In the genomic region with DNA sequence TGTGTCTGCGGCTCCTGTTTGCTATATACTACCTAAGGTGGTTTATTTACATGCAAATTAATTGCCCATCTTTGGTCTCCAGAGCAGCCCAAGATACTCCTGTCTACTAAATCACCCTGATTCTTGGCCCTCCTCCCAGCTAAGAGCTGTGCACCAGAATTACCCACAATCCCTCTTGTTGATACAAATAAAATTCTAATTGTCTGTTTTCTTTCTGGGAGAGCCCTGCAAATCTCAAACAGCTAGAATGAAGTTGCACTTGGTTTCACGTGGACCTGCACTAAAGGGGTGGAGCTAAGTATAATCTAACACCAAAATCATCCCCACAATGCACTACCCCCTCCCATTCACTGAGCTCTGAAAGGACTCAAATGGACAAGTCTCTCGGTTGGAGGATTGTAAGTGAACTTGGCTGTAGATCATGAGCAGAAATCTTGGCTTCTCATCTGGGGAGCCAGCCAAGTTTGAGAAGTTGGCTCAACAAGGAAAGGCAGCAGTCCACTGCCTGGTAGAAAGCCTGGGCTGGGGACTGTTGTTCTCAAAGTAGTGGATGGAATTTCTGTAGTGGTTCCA, we compare ENCODE assay signal across 9 cellular contexts. TPM values are rescaled to one million over a fixed set of nuclear protein-coding genes. Genes with fewer than 3 reads are reported as not detected.
DNase-seq lines count a peak whose midpoint lies in the region; ATAC-seq, FAIRE-seq and TF ChIP-seq lines count a peak whose summit lies in the region.
"Had no signal": no experiment of that assay in that cellular context is flagged by ENCODE, and none has a peak within 500 bp of the region (broad histone marks: within the 10 kb centered on the region; RNA-seq: fewer than 3 reads in every experiment).

No MANE protein-coding gene starts in this region.

- H3K4me1 ChIP-seq in heart right ventricle (peaks cover 28 to 100% (median 96%) of the 10 kb centered on the region in 9 donors), small intestine (ENCODE audit: control insufficient read depth in 2 of 2, insufficient read depth in 1 of 2, low read depth in 1 of 2, low read length in 1 of 2) (peaks cover 9 to 28% of the 10 kb centered on the region in 2 donors)

- peaks cover 100% of the 10 kb centered on the region for H3K36me3 Mint-ChIP-seq in activated T-helper 17 cell treated with anti-CD3 and anti-CD28 coated beads, Interleukin-2, amount 50 U/mL, for 72 hours (ENCODE audit: low read depth)

- 16 to 29% methylated on average over 3 of the region's 3 CpGs for WGBS in heart right ventricle, 2 donors
- WGBS in small intestine, 3 donors: 39 to 54% (median 50%) methylated on average over 3 of the region's 3 CpGs

- H3K27me3 ChIP-seq in heart right ventricle: no peaks in the 10 kb centered on the region
- no peaks in the 10 kb centered on the region for H3K27me3 ChIP-seq in small intestine (ENCODE audit: control insufficient read depth in 2 of 2, insufficient read depth in 2 of 2, low read length in 2 of 2)

- H3K27me3 Mint-ChIP-seq in activated T-helper 17 cell treated with anti-CD3 and anti-CD28 coated beads, Interleukin-2, amount 50 U/mL, for 72 hours: no peaks in the 10 kb centered on the region

- H3K36me3 ChIP-seq in heart right ventricle (peaks cover 0 to 85% (median 21%) of the 10 kb centered on the region in 9 donors), small intestine (ENCODE audit: control insufficient read depth in 2 of 2, insufficient read depth in 2 of 2, low read length in 2 of 2) (peaks cover 12 to 21% of the 10 kb centered on the region in 2 donors)

- no peak for ATAC-seq in activated T-helper 17 cell treated with anti-CD3 and anti-CD28 coated beads, Interleukin-2, amount 50 U/mL, for 72 hours (replicated peaks)
- peak; percentile 71 to 87 (median 82) for ATAC-seq in heart right ventricle
- no peak for ATAC-seq in GM21390 (IDR thresholded peaks at IDR 0.05; ENCODE audit: unreplicated experiment)
- ATAC-seq in GM18870 (IDR thresholded peaks at IDR 0.05; ENCODE audit: unreplicated experiment): no peak

- in situ Hi-C loops in G401 (cut with HindIII; ENCODE audit: low sequenced_read_pairs) (no loop called here), GM13976 (cut with MboI; ENCODE audit: low sequenced_read_pairs, unreplicated experiment) (no loop called here)

- DNase-seq in G401 (ENCODE audit: low spot score): peak; percentile 81
- DNase-seq in heart right ventricle: peak; percentile 32 to 76
- peak; percentile 39 for DNase-seq in small intestine
- no peak for DNase-seq in HTR-8/SVneo (ENCODE audit: insufficient read length, low spot score)
- DNase-seq in GM13976 (ENCODE audit: low spot score): no peak

- peak overlapping the region; percentile 71 for H3K27ac Mint-ChIP-seq in activated T-helper 17 cell treated with anti-CD3 and anti-CD28 coated beads, Interleukin-2, amount 50 U/mL, for 72 hours

- H3K4me3 Mint-ChIP-seq in activated T-helper 17 cell treated with anti-CD3 and anti-CD28 coated beads, Interleukin-2, amount 50 U/mL, for 72 hours: peak overlapping the region; percentile 84

- H3K4me3 ChIP-seq in heart right ventricle: peak overlapping the region in 1 of 10 donors; percentile 1
- no peak overlapping the region for H3K4me3 ChIP-seq in small intestine (ENCODE audit: low read depth in 1 of 2, low read length in 2 of 2)

- FAIRE-seq in small intestine (lab: Jason Lieb, UNC) (no peak), HTR-8/SVneo (lab: Jason Lieb, UNC) (no peak)
- FAIRE-seq: frontal cortex had no signal

- peaks cover 60% of the 10 kb centered on the region for H3K4me1 Mint-ChIP-seq in activated T-helper 17 cell treated with anti-CD3 and anti-CD28 coated beads, Interleukin-2, amount 50 U/mL, for 72 hours

- H3K27ac ChIP-seq in heart right ventricle: peak overlapping the region in 9 of 10 donors; percentile 35 to 79 (median 56)
- peak overlapping the region in 1 of 2 donors; percentile 26 for H3K27ac ChIP-seq in small intestine (ENCODE audit: low read depth in 1 of 2, low read length in 1 of 2)

- no peaks in the 10 kb centered on the region for H3K9me3 ChIP-seq in heart right ventricle
- H3K9me3 ChIP-seq in small intestine (ENCODE audit: control insufficient read depth, low read depth): no peaks in the 10 kb centered on the region

- no peaks in the 10 kb centered on the region for H3K9me3 Mint-ChIP-seq in activated T-helper 17 cell treated with anti-CD3 and anti-CD28 coated beads, Interleukin-2, amount 50 U/mL, for 72 hours

- intact Hi-C loops in heart right ventricle (cut with DNase I): loop anchor here in 1 of 10 donors (10.0 kb wide), 1 partner anchor 111 kb away; a partner anchor contains a TSS

- TF ChIP-seq CTCF in heart right ventricle (IDR thresholded peaks at IDR 0.05) (no peak), GM13976 (IDR thresholded peaks at IDR 0.05; ENCODE audit: borderline replicate concordance, control extremely low read depth, extremely low read depth, insufficient read depth, missing control alignments) (no peak)

RNA-seq across cellular contexts. Expression of a gene that starts 6.6 kb away (rescaled TPM):
- 23.6 and 29.5 TPM in 2 replicates for total RNA-seq in G401 (2014; rRNA removed; shearing (Covaris generic))
- total RNA-seq in activated T-helper 17 cell treated with anti-CD3 and anti-CD28 coated beads, Interleukin-2, amount 50 U/mL, for 72 hours: 100 to 1,000 TPM; 105 to 139 TPM
- 10 to 100 TPM; 54.5 to 95.7 (median 73.7) TPM for total RNA-seq in heart right ventricle
- 10 to 100 TPM; 35.7 to 50.0 TPM for polyA plus RNA-seq in heart right ventricle
- 10 to 100 TPM; 42.9 to 77.3 (median 64.6) TPM for polyA plus RNA-seq in small intestine

Comparison
In these comparisons a context has a peak if more than half of its experiments do, and no peak if none do; other contexts are left out.
1. DNase-seq: peak in G401 (single experiment), heart right ventricle (2 of 2) and small intestine (single experiment); none in HTR-8/SVneo (single experiment) and GM13976 (single experiment).
2. ATAC-seq: peak in heart right ventricle (8 of 8); none in activated T-helper 17 cell treated with anti-CD3 and anti-CD28 coated beads, Interleukin-2, amount 50 U/mL, for 72 hours (single experiment), GM21390 (single experiment) and GM18870 (single experiment).